1 cellular context compared by ENCODE assay signal in genomic region chr1:156601892-156602291, GRCh38.
TF ChIP-seq lines count a peak whose summit lies in the region.

No MANE protein-coding gene starts in this region.

TF ChIP-seq in GM12878, 131 proteins besides CTCF, POLR2A, EP300 and RAD21:
- TF ChIP-seq PKNOX1 (IDR thresholded peaks at IDR 0.05) (peak; percentile 6; the same call in 1 of the 2 replicates), PAX5 (IDR thresholded peaks at IDR 0.05; ENCODE audit: borderline replicate concordance, low read depth, low read length) (peak; percentile 92), BHLHE40 (IDR thresholded peaks at IDR 0.05; ENCODE audit: borderline replicate concordance in 1 of 2, low read depth in 2 of 2, low read length in 1 of 2) (peak in 1 of 2 experiments; percentile 3; a peak in 1 of 4 replicates), PML (IDR thresholded peaks at IDR 0.05; ENCODE audit: low read length) (0 out of 2 replicates have a peak, but pooled peaks have one; percentile 18), CREB1 (IDR thresholded peaks at IDR 0.05; ENCODE audit: low read depth) (peak; percentile 6; the same call in 1 of the 2 replicates), SUZ12 (IDR thresholded peaks at IDR 0.05; ENCODE audit: unreplicated experiment) (no peak)
